12 cellular contexts compared by ENCODE assay signal in the genomic region with DNA sequence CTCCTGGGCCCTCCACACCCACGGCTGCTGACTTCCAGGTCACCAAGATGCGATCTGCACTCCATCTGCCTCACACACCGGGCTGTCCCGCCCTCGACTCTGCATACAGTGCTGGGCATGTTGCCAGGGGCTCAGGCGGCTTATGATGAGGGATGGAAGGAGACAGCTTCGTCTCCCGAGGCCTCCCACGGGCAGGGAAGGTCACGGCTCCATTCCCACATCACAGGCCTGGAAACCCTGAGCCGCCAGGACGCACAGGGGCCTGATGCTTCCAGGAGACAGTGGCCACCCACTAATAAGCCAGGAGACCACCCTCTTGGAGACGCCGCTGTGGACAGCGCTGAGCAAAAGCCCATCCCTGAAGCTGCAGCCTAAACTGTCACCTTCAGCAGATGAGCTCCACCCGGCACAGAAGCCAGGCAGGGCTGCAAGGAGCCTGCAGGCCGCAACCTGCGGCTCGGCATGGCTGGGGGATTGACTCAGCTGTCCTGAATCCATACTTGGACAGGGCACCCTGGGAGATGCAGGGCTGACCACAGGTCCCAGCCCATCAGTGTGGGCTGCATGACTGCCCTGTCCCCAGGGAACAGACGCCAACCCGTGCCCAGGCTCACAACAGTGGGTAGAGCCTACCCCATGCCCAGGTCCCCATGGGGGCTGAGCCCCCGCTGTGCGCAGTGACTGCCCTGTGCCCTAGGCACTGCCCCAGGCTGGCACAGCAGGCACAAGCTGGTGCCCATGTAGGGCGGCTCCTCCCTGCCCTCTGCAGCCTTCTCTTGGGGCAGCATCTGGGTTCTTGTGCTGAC. TPM values are rescaled to one million over a fixed set of nuclear protein-coding genes. Genes with fewer than 3 reads are reported as not detected.
A peak's percentile ranks its signal among the peaks of the same experiment; 100 is the strongest.
DNase-seq lines count a peak whose midpoint lies in the region; ATAC-seq and TF ChIP-seq lines count a peak whose summit lies in the region.
"Had no signal": no experiment of that assay in that cellular context is flagged by ENCODE, and none has a peak within 500 bp of the region (broad histone marks: within the 10 kb centered on the region; RNA-seq: fewer than 3 reads in every experiment).

No MANE protein-coding gene starts in this region.

- TF ChIP-seq CTCF in BE2C (IDR thresholded peaks at IDR 0.05; ENCODE audit: low read depth, low read length): no peak

- no peaks in the 10 kb centered on the region for H3K9me3 Mint-ChIP-seq in activated T-cell treated with anti-CD3 and anti-CD28 coated beads, Interleukin-2, amount 50 U/mL, for 24 hours
- H3K9me3 Mint-ChIP-seq: activated B cell treated with CpG ODN at 0.5 μM for 24 hours; CD8-positive, alpha-beta T cell; effector memory CD8-positive, alpha-beta T cell had no signal

- DNase-seq in BE2C: peak; percentile 95
- peak in 49 of 76 experiments; percentile 4 to 62 (median 30) for DNase-seq in HUDEP-2 (lab: John Stamatoyannopoulos, UW; ENCODE audit: unreplicated experiment in 76 of 76)
- no peak for DNase-seq in activated T-cell treated with anti-CD3 and anti-CD28 coated beads, Interleukin-2, amount 50 U/mL, for 24 hours
- DNase-seq in right cardiac atrium: peak; percentile 63 to 82 (median 81)
- no peak for DNase-seq in effector CD8-positive, alpha-beta T cell (lab: John Stamatoyannopoulos, UW)
- no peak for DNase-seq in NCI-H1048 (lab: John Stamatoyannopoulos, UW)
- no peak for DNase-seq in ureter (ENCODE audit: low spot score)
- DNase-seq: activated B cell treated with CpG ODN at 0.5 μM for 24 hours; activated naive CD4-positive, alpha-beta T cell; effector memory CD8-positive, alpha-beta T cell had no signal

- peak overlapping the region; percentile 64 for H3K27ac Mint-ChIP-seq in activated T-cell treated with anti-CD3 and anti-CD28 coated beads, Interleukin-2, amount 50 U/mL, for 24 hours
- H3K27ac Mint-ChIP-seq: activated B cell treated with CpG ODN at 0.5 μM for 24 hours; CD8-positive, alpha-beta T cell had no signal

- 64% methylated on average over 24 of the region's 24 CpGs for WGBS in right cardiac atrium

- no peak overlapping the region for H3K27ac ChIP-seq in right cardiac atrium (ENCODE audit: low read length)

- peaks cover 34% of the 10 kb centered on the region for H3K4me1 ChIP-seq in BE2C
- peaks cover 2% of the 10 kb centered on the region for H3K4me1 ChIP-seq in right cardiac atrium (ENCODE audit: control insufficient read depth, insufficient read depth, low read length)

- H3K27me3 ChIP-seq in BE2C (no peaks in the 10 kb centered on the region), right cardiac atrium (ENCODE audit: control insufficient read depth, insufficient read depth) (no peaks in the 10 kb centered on the region)

- no peak overlapping the region for H3K4me3 ChIP-seq in BE2C (ENCODE audit: low read depth, low read length)
- H3K4me3 ChIP-seq in right cardiac atrium (ENCODE audit: low read length): no peak overlapping the region

- H3K36me3 ChIP-seq in BE2C: peaks cover 95% of the 10 kb centered on the region

- H3K4me3 Mint-ChIP-seq in activated T-cell treated with anti-CD3 and anti-CD28 coated beads, Interleukin-2, amount 50 U/mL, for 24 hours: no peak overlapping the region
- H3K4me3 Mint-ChIP-seq: activated B cell treated with CpG ODN at 0.5 μM for 24 hours; CD8-positive, alpha-beta T cell had no signal

- ATAC-seq in right cardiac atrium: no peak
- ATAC-seq in GM21737 (IDR thresholded peaks at IDR 0.05; ENCODE audit: unreplicated experiment): no peak
- ATAC-seq: CD8-positive, alpha-beta T cell; effector memory CD8-positive, alpha-beta T cell had no signal

- no peaks in the 10 kb centered on the region for H3K27me3 Mint-ChIP-seq in activated T-cell treated with anti-CD3 and anti-CD28 coated beads, Interleukin-2, amount 50 U/mL, for 24 hours
- H3K27me3 Mint-ChIP-seq: activated B cell treated with CpG ODN at 0.5 μM for 24 hours; effector memory CD8-positive, alpha-beta T cell had no signal

- intact Hi-C loops in right cardiac atrium (cut with DNase I): no loop called here

- no peaks in the 10 kb centered on the region for H3K4me1 Mint-ChIP-seq in activated T-cell treated with anti-CD3 and anti-CD28 coated beads, Interleukin-2, amount 50 U/mL, for 24 hours (ENCODE audit: low read depth)

- peaks cover 98% of the 10 kb centered on the region for H3K36me3 Mint-ChIP-seq in activated T-cell treated with anti-CD3 and anti-CD28 coated beads, Interleukin-2, amount 50 U/mL, for 24 hours (ENCODE audit: low read depth)

- no peaks in the 10 kb centered on the region for H3K9me3 ChIP-seq in BE2C
- H3K9me3 ChIP-seq in right cardiac atrium (ENCODE audit: control insufficient read depth, low read length): no peaks in the 10 kb centered on the region

RNA-seq across cellular contexts. Expression of gene SLC7A5, which starts 34.4 kb away (rescaled TPM):
- polyA plus RNA-seq in BE2C (2012; ENCODE audit: insufficient read depth, insufficient read length, low read depth): 258 TPM
- total RNA-seq in right cardiac atrium (10 to 100 TPM in 2 of 4 donors, 1 to 10 TPM in 2; 6.6 to 23.3 (median 10.3) TPM), ureter (91.8 TPM)
- polyA plus RNA-seq in right cardiac atrium: 11.6 TPM

Comparison
In these comparisons a context has a peak if more than half of its experiments do, and no peak if none do; other contexts are left out.
1. DNase-seq: peak in BE2C (single experiment), HUDEP-2 (49 of 76) and right cardiac atrium (3 of 3); none in activated T-cell treated with anti-CD3 and anti-CD28 coated beads, Interleukin-2, amount 50 U/mL, for 24 hours (single experiment), effector CD8-positive, alpha-beta T cell (single experiment), NCI-H1048 (single experiment) and ureter (single experiment).